8 cellular contexts compared by ENCODE assay signal in the genomic region with DNA sequence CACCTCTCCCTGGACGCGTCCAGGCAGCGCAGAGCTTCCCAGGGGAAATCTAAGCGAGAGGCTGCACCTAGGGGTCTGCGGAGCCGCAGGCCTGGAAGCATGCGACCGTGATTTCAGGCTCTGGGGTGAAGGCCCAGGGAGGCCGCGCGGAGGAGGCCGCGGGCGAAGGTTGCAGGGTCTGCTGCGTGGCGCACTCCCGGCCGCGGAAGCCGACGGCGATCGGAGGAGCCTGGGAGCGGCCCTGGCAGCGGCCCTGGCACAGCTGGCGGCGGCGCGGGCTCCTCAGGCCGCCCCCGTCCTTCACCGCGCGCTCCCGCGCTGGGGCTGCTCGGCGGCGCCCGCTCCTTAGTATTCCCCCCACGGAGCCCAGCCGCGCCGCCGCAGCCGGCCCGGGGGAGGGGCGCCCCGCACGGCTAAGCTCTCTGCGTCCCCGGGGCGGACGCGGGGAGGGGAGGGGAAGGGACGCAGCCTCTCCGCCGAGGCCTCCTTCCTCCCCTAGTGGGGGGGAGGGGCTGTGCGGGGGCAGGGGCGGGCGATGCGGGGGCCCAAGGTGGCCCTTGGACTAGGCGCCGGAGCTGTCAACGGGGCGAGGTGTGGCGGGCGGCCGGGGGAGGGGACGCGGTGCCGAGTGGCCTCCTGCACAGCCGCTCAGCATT. TPM values are rescaled to one million over a fixed set of nuclear protein-coding genes. Genes with fewer than 3 reads are reported as not detected.
A peak's percentile ranks its signal among the peaks of the same experiment; 100 is the strongest.
DNase-seq lines count a peak whose midpoint lies in the region; ATAC-seq and TF ChIP-seq lines count a peak whose summit lies in the region.

No MANE protein-coding gene starts in this region.

- DNase-seq in HAP-1 (ENCODE audit: low spot score in 2 of 2), result no peak
- DNase-seq in astrocyte of the hippocampus (ENCODE audit: low read depth, low spot score), result peak; percentile 64
- DNase-seq in sigmoid colon, result no peak
- no peak for DNase-seq in SK-N-DZ (ENCODE audit: low spot score)

- no peak for TF ChIP-seq EP300 in sigmoid colon (IDR thresholded peaks at IDR 0.05)

- ATAC-seq in GM19023 (IDR thresholded peaks at IDR 0.05; ENCODE audit: unreplicated experiment), result no peak
- ATAC-seq in GM21723 (IDR thresholded peaks at IDR 0.05; ENCODE audit: unreplicated experiment), result no peak
- no peak for ATAC-seq in HG03354 (IDR thresholded peaks at IDR 0.05; ENCODE audit: poor library complexity, severe bottlenecking, unreplicated experiment)

- H3K27me3 ChIP-seq in HAP-1 (ENCODE audit: low read depth) (no peaks in the 10 kb centered on the region), sigmoid colon (no peaks in the 10 kb centered on the region)

- H3K4me3 ChIP-seq in HAP-1, result peak overlapping the region; percentile 24
- H3K4me3 ChIP-seq in iPS-18c (ENCODE audit: insufficient read depth, low read depth, low read length), result peak overlapping the region; percentile 29
- H3K4me3 ChIP-seq in sigmoid colon, result peak overlapping the region; percentile 59 to 68 (median 64)

- TF ChIP-seq CTCF in sigmoid colon (IDR thresholded peaks at IDR 0.05), result no peak

- 8 to 9% methylated on average over 73 of the region's 73 CpGs for WGBS in sigmoid colon, 2 donors

- H3K36me3 ChIP-seq in HAP-1 (replicated peaks) (peaks cover 19% of the 10 kb centered on the region), sigmoid colon (peaks cover 0 to 21% (median 5%) of the 10 kb centered on the region in 4 donors)

- no peak for TF ChIP-seq POLR2A in sigmoid colon (IDR thresholded peaks at IDR 0.05)

- peaks cover 10% of the 10 kb centered on the region for H3K4me1 ChIP-seq in HAP-1
- peaks cover 0 to 31% (median 19%) of the 10 kb centered on the region in 4 donors for H3K4me1 ChIP-seq in sigmoid colon

- in situ Hi-C loops in HAP-1 (cut with MboI; ENCODE audit: low sequenced_read_pairs), result no loop called here

- no peaks in the 10 kb centered on the region for H3K9me3 ChIP-seq in HAP-1
- no peaks in the 10 kb centered on the region for H3K9me3 ChIP-seq in iPS-18c (ENCODE audit: control insufficient read depth, insufficient read depth, low read length)
- H3K9me3 ChIP-seq in sigmoid colon, result no peaks in the 10 kb centered on the region

- peak overlapping the region; percentile 83 to 88 (median 84) for H3K27ac ChIP-seq in sigmoid colon

- intact Hi-C loops in sigmoid colon (cut with DNase I), result loop anchor here (5.0 kb wide), 1 partner anchor 129 kb away; the partner anchor contains the start of gene MAGEF1

RNA-seq across cellular contexts. Expression of gene EPHB3, which starts 21.9 kb away (rescaled TPM):
- 1 to 10 TPM; 1.8 to 2.8 (median 2.2) TPM for total RNA-seq in sigmoid colon
- 10 to 100 TPM in 1 of 3 donors, 1 to 10 TPM in 2; 1.6 to 20.2 (median 1.8) TPM for polyA plus RNA-seq in sigmoid colon
- polyA plus RNA-seq in SK-N-DZ (2014; cell fraction: cytosol; rRNA removed), result 12.5 and 12.6 TPM in 2 replicates
- 13.3 and 15.7 TPM in 2 replicates for polyA plus RNA-seq in SK-N-DZ (2014; cell fraction: nucleus; rRNA removed)
